In genomic region chr13:99199541-99200432, GRCh38 we compare ENCODE assay signal across 8 cellular contexts.
DNase-seq lines count a peak whose midpoint lies in the region; ATAC-seq lines count a peak whose summit lies in the region.

No MANE protein-coding gene starts in this region.

- no peaks in the 10 kb centered on the region for H3K36me3 ChIP-seq in iPS DF 6.9 (ENCODE audit: control insufficient read depth, insufficient read depth, low read length)

- no peaks in the 10 kb centered on the region for H3K9me3 Mint-ChIP-seq in T-helper 1 cell treated with Interleukin-12 subunit alpha and Interleukin-12 subunit beta and Interleukin-4 antibody, amounts not matched to agents 30 μg/mL and 1 μg/mL, for 36 hours
- H3K9me3 Mint-ChIP-seq in activated naive CD8-positive, alpha-beta T cell (ENCODE audit: low read depth): no peaks in the 10 kb centered on the region
- no peaks in the 10 kb centered on the region for H3K9me3 Mint-ChIP-seq in stimulated activated memory B cell treated with anti-CD40 and anti-IgM and Interleukin-4, amounts not matched to agents 10 μg/mL and 1 μg/mL and 100 μg/mL, for 72 hours

- no peaks in the 10 kb centered on the region for H3K9me3 ChIP-seq in iPS DF 6.9 (ENCODE audit: control insufficient read depth, insufficient read depth, low read length)

- H3K27me3 Mint-ChIP-seq in T-helper 1 cell treated with Interleukin-12 subunit alpha and Interleukin-12 subunit beta and Interleukin-4 antibody, amounts not matched to agents 30 μg/mL and 1 μg/mL, for 36 hours (ENCODE audit: low read depth): peaks cover 11% of the 10 kb centered on the region
- no peaks in the 10 kb centered on the region for H3K27me3 Mint-ChIP-seq in activated naive CD8-positive, alpha-beta T cell
- H3K27me3 Mint-ChIP-seq in stimulated activated memory B cell treated with anti-CD40 and anti-IgM and Interleukin-4, amounts not matched to agents 10 μg/mL and 1 μg/mL and 100 μg/mL, for 72 hours: no peaks in the 10 kb centered on the region

- peak; percentile 7 for ATAC-seq in HG03196 (IDR thresholded peaks at IDR 0.05; ENCODE audit: unreplicated experiment)
- peak; percentile 4 for ATAC-seq in stimulated activated memory B cell treated with anti-CD40 and anti-IgM and Interleukin-4, amounts not matched to agents 10 μg/mL and 1 μg/mL and 100 μg/mL, for 72 hours

- no CpG with 5 or more reads among the region's 37 CpGs for WGBS in iPS DF 6.9 (ENCODE audit: insufficient coverage, insufficient read length)

- peak overlapping the region; percentile 99 for H3K4me3 ChIP-seq in iPS DF 6.9 (ENCODE audit: low read length)

- no peaks in the 10 kb centered on the region for H3K27me3 ChIP-seq in iPS DF 6.9 (ENCODE audit: control insufficient read depth, insufficient read depth, low read length)

- no peak for DNase-seq in T-helper 1 cell
- DNase-seq in iPS DF 6.9 (ENCODE audit: low read depth, low spot score): no peak
- no peak for DNase-seq in AG08395 (ENCODE audit: low spot score)
- DNase-seq in NCI-H1694 (lab: John Stamatoyannopoulos, UW): no peak

- 0 out of 2 replicates have a peak, but pooled peaks cover 2% of the 10 kb centered on the region for H3K4me1 ChIP-seq in iPS DF 6.9 (ENCODE audit: control insufficient read depth, insufficient read depth, low read length)

- peaks cover 18% of the 10 kb centered on the region for H3K36me3 Mint-ChIP-seq in T-helper 1 cell treated with Interleukin-12 subunit alpha and Interleukin-12 subunit beta and Interleukin-4 antibody, amounts not matched to agents 30 μg/mL and 1 μg/mL, for 36 hours (ENCODE audit: low read depth)
- peaks cover 3% of the 10 kb centered on the region for H3K36me3 Mint-ChIP-seq in activated naive CD8-positive, alpha-beta T cell
- H3K36me3 Mint-ChIP-seq in stimulated activated memory B cell treated with anti-CD40 and anti-IgM and Interleukin-4, amounts not matched to agents 10 μg/mL and 1 μg/mL and 100 μg/mL, for 72 hours: no peaks in the 10 kb centered on the region

- peak overlapping the region; percentile 86 for H3K27ac Mint-ChIP-seq in T-helper 1 cell treated with Interleukin-12 subunit alpha and Interleukin-12 subunit beta and Interleukin-4 antibody, amounts not matched to agents 30 μg/mL and 1 μg/mL, for 36 hours
- peak overlapping the region; percentile 99 for H3K27ac Mint-ChIP-seq in activated naive CD8-positive, alpha-beta T cell
- H3K27ac Mint-ChIP-seq in stimulated activated memory B cell treated with anti-CD40 and anti-IgM and Interleukin-4, amounts not matched to agents 10 μg/mL and 1 μg/mL and 100 μg/mL, for 72 hours: peak overlapping the region; percentile 98

- peaks cover 31% of the 10 kb centered on the region for H3K4me1 Mint-ChIP-seq in T-helper 1 cell treated with Interleukin-12 subunit alpha and Interleukin-12 subunit beta and Interleukin-4 antibody, amounts not matched to agents 30 μg/mL and 1 μg/mL, for 36 hours (ENCODE audit: low read depth)
- H3K4me1 Mint-ChIP-seq in activated naive CD8-positive, alpha-beta T cell (ENCODE audit: low read depth): peaks cover 60% of the 10 kb centered on the region
- H3K4me1 Mint-ChIP-seq in stimulated activated memory B cell treated with anti-CD40 and anti-IgM and Interleukin-4, amounts not matched to agents 10 μg/mL and 1 μg/mL and 100 μg/mL, for 72 hours: peaks cover 57% of the 10 kb centered on the region

- H3K4me3 Mint-ChIP-seq in T-helper 1 cell treated with Interleukin-12 subunit alpha and Interleukin-12 subunit beta and Interleukin-4 antibody, amounts not matched to agents 30 μg/mL and 1 μg/mL, for 36 hours: peak overlapping the region; percentile 99
- H3K4me3 Mint-ChIP-seq in activated naive CD8-positive, alpha-beta T cell: peak overlapping the region; percentile 98
- H3K4me3 Mint-ChIP-seq in stimulated activated memory B cell treated with anti-CD40 and anti-IgM and Interleukin-4, amounts not matched to agents 10 μg/mL and 1 μg/mL and 100 μg/mL, for 72 hours: peak overlapping the region; percentile 91

- H3K27ac ChIP-seq in iPS DF 6.9 (ENCODE audit: low read length): no peak overlapping the region
